In the genomic region with DNA sequence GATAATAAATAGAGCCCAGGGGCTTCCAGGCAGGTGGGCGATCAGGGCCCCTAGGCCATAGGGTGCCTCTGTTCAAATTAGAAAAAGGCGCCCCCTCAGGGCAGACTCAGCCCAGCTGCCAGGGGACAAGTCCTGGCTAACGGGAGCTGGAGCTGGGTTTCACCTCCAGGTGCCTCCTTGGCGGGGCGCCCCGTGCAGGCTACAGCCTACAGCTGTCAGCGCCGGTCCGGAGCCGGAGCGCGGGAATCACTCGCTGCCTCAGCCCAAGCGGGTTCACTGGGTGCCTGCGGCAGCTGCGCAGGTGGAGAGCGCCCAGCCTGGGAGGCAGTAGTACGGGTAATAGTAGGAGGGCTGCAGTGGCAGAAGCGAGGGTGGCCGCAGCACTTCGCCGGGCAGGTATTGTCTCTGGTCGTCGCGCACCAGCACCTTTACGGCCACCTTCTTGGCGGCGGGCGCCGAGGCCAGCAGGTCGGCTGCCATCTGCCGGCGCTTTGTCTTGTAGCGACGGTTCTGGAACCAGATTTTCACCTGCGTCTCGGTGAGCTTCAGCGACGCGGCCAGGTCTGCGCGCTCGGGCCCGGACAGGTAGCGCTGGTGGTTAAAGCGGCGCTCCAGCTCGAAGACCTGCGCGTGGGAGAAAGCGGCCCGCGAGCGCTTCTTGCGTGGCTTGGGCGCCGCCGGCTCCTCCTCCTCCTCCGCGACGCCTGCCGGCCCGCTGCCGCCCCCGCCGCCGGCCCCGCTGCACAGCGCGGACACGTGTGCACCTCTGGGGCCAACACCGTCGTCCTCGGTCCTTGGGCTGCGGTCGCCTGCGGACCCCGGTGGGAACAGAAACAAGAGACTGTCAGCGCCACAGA, we compare ENCODE assay signal across 1 cellular context.
TF ChIP-seq lines count a peak whose summit lies in the region.

No MANE protein-coding gene starts in this region.

TF ChIP-seq in WTC11, 78 proteins besides CTCF, POLR2A, EP300 and RAD21 (continued from another document):
- TF ChIP-seq, protein P1, sequence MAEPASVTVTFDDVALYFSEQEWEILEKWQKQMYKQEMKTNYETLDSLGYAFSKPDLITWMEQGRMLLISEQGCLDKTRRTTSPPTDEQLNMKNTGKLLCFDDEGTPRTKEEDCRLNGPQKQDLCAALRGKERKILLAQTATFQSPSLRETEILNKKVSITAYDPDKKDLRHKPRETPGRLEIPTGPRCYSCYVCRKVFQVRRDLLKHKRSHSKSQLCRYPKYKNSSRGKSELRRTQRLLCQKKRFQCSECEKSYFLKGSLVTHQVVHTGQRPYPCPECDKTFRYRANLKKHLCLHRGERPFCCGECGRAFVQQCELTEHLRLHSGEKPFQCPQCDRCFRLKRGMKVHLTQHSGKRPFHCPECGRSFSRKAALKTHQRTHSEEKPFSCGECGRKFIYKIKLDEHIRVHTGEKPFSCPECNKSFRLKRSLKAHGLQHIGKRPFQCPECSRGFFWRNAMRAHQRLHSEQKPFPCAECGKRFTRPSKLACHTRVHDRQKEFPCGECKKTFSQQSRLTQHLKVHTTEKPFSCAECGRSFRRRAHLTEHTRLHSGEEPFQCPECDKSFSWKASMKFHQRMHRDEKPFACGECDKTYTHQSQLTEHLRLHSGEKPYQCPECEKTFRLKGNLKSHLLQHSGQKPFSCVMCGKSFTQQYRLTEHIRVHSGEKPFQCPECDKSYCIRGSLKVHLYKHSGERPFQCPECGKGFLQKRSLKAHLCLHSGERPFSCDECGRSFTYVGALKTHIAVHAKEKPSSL (CRISPR knock-in tag; conservative IDR thresholded peaks at IDR 0.05), result no peak
- TF ChIP-seq, protein P2, sequence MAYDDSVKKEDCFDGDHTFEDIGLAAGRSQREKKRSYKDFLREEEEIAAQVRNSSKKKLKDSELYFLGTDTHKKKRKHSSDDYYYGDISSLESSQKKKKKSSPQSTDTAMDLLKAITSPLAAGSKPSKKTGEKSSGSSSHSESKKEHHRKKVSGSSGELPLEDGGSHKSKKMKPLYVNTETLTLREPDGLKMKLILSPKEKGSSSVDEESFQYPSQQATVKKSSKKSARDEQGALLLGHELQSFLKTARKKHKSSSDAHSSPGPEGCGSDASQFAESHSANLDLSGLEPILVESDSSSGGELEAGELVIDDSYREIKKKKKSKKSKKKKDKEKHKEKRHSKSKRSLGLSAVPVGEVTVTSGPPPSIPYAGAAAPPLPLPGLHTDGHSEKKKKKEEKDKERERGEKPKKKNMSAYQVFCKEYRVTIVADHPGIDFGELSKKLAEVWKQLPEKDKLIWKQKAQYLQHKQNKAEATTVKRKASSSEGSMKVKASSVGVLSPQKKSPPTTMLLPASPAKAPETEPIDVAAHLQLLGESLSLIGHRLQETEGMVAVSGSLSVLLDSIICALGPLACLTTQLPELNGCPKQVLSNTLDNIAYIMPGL (CRISPR knock-in tag; IDR thresholded peaks at IDR 0.05), result peak; percentile 74; the same call in 1 of the 2 replicates
- TF ChIP-seq GABPB1 (CRISPR knock-in tag; IDR thresholded peaks at IDR 0.05) (no peak), ZNF396 (CRISPR knock-in tag; IDR thresholded peaks at IDR 0.05; ENCODE audit: borderline replicate concordance) (no peak), TP53 (CRISPR knock-in tag; IDR thresholded peaks at IDR 0.05) (no peak), MYBL2 (CRISPR knock-in tag; IDR thresholded peaks at IDR 0.05) (peak; percentile 35; the same call in 1 of the 2 replicates), IRF2 (CRISPR knock-in tag; IDR thresholded peaks at IDR 0.05; ENCODE audit: borderline replicate concordance, low read depth) (no peak), ZNF263 (CRISPR knock-in tag; IDR thresholded peaks at IDR 0.05; ENCODE audit: low read depth) (0 out of 2 replicates have a peak, but pooled peaks have one; percentile 39)
- TF ChIP-seq, protein P3, sequence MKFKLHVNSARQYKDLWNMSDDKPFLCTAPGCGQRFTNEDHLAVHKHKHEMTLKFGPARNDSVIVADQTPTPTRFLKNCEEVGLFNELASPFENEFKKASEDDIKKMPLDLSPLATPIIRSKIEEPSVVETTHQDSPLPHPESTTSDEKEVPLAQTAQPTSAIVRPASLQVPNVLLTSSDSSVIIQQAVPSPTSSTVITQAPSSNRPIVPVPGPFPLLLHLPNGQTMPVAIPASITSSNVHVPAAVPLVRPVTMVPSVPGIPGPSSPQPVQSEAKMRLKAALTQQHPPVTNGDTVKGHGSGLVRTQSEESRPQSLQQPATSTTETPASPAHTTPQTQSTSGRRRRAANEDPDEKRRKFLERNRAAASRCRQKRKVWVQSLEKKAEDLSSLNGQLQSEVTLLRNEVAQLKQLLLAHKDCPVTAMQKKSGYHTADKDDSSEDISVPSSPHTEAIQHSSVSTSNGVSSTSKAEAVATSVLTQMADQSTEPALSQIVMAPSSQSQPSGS (CRISPR knock-in tag; IDR thresholded peaks at IDR 0.05; ENCODE audit: borderline replicate concordance, low read depth), result no peak
- TF ChIP-seq, protein P4, sequence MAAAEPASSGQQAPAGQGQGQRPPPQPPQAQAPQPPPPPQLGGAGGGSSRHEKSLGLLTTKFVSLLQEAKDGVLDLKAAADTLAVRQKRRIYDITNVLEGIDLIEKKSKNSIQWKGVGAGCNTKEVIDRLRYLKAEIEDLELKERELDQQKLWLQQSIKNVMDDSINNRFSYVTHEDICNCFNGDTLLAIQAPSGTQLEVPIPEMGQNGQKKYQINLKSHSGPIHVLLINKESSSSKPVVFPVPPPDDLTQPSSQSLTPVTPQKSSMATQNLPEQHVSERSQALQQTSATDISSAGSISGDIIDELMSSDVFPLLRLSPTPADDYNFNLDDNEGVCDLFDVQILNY (CRISPR knock-in tag; IDR thresholded peaks at IDR 0.05), result peak; percentile 64; the same call in 1 of the 2 replicates
- TF ChIP-seq, protein P5, sequence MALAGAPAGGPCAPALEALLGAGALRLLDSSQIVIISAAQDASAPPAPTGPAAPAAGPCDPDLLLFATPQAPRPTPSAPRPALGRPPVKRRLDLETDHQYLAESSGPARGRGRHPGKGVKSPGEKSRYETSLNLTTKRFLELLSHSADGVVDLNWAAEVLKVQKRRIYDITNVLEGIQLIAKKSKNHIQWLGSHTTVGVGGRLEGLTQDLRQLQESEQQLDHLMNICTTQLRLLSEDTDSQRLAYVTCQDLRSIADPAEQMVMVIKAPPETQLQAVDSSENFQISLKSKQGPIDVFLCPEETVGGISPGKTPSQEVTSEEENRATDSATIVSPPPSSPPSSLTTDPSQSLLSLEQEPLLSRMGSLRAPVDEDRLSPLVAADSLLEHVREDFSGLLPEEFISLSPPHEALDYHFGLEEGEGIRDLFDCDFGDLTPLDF (CRISPR knock-in tag; IDR thresholded peaks at IDR 0.05), result no peak
- TF ChIP-seq, protein P6, sequence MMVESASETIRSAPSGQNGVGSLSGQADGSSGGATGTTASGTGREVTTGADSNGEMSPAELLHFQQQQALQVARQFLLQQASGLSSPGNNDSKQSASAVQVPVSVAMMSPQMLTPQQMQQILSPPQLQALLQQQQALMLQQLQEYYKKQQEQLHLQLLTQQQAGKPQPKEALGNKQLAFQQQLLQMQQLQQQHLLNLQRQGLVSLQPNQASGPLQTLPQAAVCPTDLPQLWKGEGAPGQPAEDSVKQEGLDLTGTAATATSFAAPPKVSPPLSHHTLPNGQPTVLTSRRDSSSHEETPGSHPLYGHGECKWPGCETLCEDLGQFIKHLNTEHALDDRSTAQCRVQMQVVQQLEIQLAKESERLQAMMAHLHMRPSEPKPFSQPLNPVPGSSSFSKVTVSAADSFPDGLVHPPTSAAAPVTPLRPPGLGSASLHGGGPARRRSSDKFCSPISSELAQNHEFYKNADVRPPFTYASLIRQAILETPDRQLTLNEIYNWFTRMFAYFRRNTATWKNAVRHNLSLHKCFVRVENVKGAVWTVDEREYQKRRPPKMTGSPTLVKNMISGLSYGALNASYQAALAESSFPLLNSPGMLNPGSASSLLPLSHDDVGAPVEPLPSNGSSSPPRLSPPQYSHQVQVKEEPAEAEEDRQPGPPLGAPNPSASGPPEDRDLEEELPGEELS (CRISPR knock-in tag; IDR thresholded peaks at IDR 0.05), result 0 out of 2 replicates have a peak, but pooled peaks have one; percentile 39
